In the genomic region with DNA sequence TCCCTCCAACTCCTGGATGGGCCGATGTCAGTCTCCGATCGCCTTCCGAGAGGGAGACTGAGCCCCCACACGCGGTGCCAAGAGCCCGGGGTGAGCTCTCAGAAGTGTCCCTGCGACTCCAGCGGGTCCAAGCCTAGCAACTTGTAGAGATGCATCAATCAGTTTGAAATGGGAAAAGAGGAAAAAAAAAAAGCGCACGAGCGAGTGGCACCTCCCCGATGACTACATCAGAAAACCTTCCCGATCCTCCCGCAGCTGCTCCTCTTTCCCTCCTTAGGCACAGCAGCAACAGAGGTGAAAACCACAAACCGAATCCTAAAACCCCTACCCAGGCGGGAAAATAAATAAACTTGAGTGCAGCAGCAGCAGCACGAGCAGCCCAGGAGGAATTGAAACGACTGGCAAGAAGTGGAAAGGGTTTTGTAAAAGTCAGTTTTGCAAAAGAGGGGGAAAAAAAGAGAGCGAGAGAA, we compare ENCODE assay signal across 1 cellular context.
TF ChIP-seq lines count a peak whose summit lies in the region.

No MANE protein-coding gene starts in this region.

TF ChIP-seq in GM12878, 131 proteins besides CTCF, POLR2A, EP300 and RAD21:
- TF ChIP-seq SIN3A (IDR thresholded peaks at IDR 0.05; ENCODE audit: low read depth, low read length) (no peak), YBX1 (IDR thresholded peaks at IDR 0.05) (no peak), SMAD5 (IDR thresholded peaks at IDR 0.05; ENCODE audit: low read depth) (0 out of 2 replicates have a peak, but pooled peaks have one; percentile 17), MEF2A (IDR thresholded peaks at IDR 0.05; ENCODE audit: insufficient read depth, low read depth, low read length) (no peak), NR2F1 (conservative IDR thresholded peaks at IDR 0.05) (no peak), CBX5 (IDR thresholded peaks at IDR 0.05; ENCODE audit: low read depth) (no peak), NFXL1 (IDR thresholded peaks at IDR 0.05; ENCODE audit: borderline replicate concordance) (no peak), CEBPB (IDR thresholded peaks at IDR 0.05; ENCODE audit: borderline replicate concordance in 1 of 2, low read depth in 2 of 2, low read length in 2 of 2) (no peak), STAT3 (IDR thresholded peaks at IDR 0.05; ENCODE audit: low read depth, low read length) (no peak), PML (IDR thresholded peaks at IDR 0.05; ENCODE audit: low read length) (no peak), EZH2 (IDR thresholded peaks at IDR 0.05; ENCODE audit: borderline replicate concordance, control insufficient read depth, low read depth, low read length) (no peak), FOXM1 (IDR thresholded peaks at IDR 0.05; ENCODE audit: low read depth, low read length) (no peak), SIX5 (IDR thresholded peaks at IDR 0.05; ENCODE audit: low read depth, low read length, severe bottlenecking) (no peak), YY1 (IDR thresholded peaks at IDR 0.05; ENCODE audit: low read depth, low read length) (no peak), KAT2A (conservative IDR thresholded peaks at IDR 0.05; ENCODE audit: control insufficient read depth, low read depth, low read length) (no peak), RUNX3 (IDR thresholded peaks at IDR 0.05; ENCODE audit: low read length) (peak; percentile 42; the same call in 1 of the 2 replicates), POLR2AphosphoS5 (IDR thresholded peaks at IDR 0.05; ENCODE audit: low read length) (no peak; the same call in 1 of the 2 replicates), NBN (IDR thresholded peaks at IDR 0.05) (0 out of 2 replicates have a peak, but pooled peaks have one; percentile 14), TAF1 (IDR thresholded peaks at IDR 0.05; ENCODE audit: borderline replicate concordance, low read depth, low read length) (peak; percentile 82), KLF5 (IDR thresholded peaks at IDR 0.05; ENCODE audit: partially characterized antibody) (no peak), CREM (IDR thresholded peaks at IDR 0.05; ENCODE audit: low read depth) (no peak), IKZF1 (conservative IDR thresholded peaks at IDR 0.05) (no peak), ZSCAN29 (IDR thresholded peaks at IDR 0.05) (no peak)
- TF ChIP-seq, protein P1, sequence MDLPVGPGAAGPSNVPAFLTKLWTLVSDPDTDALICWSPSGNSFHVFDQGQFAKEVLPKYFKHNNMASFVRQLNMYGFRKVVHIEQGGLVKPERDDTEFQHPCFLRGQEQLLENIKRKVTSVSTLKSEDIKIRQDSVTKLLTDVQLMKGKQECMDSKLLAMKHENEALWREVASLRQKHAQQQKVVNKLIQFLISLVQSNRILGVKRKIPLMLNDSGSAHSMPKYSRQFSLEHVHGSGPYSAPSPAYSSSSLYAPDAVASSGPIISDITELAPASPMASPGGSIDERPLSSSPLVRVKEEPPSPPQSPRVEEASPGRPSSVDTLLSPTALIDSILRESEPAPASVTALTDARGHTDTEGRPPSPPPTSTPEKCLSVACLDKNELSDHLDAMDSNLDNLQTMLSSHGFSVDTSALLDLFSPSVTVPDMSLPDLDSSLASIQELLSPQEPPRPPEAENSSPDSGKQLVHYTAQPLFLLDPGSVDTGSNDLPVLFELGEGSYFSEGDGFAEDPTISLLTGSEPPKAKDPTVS (IDR thresholded peaks at IDR 0.05; ENCODE audit: low read depth, low read length), result no peak
- TF ChIP-seq, protein P2, sequence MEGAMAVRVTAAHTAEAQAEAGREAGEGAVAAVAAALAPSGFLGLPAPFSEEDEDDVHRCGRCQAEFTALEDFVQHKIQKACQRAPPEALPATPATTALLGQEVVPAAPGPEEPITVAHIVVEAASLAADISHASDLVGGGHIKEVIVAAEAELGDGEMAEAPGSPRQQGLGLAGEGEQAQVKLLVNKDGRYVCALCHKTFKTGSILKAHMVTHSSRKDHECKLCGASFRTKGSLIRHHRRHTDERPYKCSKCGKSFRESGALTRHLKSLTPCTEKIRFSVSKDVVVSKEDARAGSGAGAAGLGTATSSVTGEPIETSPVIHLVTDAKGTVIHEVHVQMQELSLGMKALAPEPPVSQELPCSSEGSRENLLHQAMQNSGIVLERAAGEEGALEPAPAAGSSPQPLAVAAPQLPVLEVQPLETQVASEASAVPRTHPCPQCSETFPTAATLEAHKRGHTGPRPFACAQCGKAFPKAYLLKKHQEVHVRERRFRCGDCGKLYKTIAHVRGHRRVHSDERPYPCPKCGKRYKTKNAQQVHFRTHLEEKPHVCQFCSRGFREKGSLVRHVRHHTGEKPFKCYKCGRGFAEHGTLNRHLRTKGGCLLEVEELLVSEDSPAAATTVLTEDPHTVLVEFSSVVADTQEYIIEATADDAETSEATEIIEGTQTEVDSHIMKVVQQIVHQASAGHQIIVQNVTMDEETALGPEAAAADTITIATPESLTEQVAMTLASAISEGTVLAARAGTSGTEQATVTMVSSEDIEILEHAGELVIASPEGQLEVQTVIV (IDR thresholded peaks at IDR 0.05; ENCODE audit: borderline replicate concordance, partially characterized antibody), result no peak
- TF ChIP-seq, protein P3, sequence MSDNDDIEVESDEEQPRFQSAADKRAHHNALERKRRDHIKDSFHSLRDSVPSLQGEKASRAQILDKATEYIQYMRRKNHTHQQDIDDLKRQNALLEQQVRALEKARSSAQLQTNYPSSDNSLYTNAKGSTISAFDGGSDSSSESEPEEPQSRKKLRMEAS (IDR thresholded peaks at IDR 0.05; ENCODE audit: low read depth, low read length), result no peak
- TF ChIP-seq, protein P4, sequence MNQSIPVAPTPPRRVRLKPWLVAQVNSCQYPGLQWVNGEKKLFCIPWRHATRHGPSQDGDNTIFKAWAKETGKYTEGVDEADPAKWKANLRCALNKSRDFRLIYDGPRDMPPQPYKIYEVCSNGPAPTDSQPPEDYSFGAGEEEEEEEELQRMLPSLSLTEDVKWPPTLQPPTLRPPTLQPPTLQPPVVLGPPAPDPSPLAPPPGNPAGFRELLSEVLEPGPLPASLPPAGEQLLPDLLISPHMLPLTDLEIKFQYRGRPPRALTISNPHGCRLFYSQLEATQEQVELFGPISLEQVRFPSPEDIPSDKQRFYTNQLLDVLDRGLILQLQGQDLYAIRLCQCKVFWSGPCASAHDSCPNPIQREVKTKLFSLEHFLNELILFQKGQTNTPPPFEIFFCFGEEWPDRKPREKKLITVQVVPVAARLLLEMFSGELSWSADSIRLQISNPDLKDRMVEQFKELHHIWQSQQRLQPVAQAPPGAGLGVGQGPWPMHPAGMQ (IDR thresholded peaks at IDR 0.05; ENCODE audit: borderline replicate concordance), result no peak
- TF ChIP-seq, protein P5, sequence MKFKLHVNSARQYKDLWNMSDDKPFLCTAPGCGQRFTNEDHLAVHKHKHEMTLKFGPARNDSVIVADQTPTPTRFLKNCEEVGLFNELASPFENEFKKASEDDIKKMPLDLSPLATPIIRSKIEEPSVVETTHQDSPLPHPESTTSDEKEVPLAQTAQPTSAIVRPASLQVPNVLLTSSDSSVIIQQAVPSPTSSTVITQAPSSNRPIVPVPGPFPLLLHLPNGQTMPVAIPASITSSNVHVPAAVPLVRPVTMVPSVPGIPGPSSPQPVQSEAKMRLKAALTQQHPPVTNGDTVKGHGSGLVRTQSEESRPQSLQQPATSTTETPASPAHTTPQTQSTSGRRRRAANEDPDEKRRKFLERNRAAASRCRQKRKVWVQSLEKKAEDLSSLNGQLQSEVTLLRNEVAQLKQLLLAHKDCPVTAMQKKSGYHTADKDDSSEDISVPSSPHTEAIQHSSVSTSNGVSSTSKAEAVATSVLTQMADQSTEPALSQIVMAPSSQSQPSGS (IDR thresholded peaks at IDR 0.05; ENCODE audit: low read length), result no peak
- TF ChIP-seq, protein P6, sequence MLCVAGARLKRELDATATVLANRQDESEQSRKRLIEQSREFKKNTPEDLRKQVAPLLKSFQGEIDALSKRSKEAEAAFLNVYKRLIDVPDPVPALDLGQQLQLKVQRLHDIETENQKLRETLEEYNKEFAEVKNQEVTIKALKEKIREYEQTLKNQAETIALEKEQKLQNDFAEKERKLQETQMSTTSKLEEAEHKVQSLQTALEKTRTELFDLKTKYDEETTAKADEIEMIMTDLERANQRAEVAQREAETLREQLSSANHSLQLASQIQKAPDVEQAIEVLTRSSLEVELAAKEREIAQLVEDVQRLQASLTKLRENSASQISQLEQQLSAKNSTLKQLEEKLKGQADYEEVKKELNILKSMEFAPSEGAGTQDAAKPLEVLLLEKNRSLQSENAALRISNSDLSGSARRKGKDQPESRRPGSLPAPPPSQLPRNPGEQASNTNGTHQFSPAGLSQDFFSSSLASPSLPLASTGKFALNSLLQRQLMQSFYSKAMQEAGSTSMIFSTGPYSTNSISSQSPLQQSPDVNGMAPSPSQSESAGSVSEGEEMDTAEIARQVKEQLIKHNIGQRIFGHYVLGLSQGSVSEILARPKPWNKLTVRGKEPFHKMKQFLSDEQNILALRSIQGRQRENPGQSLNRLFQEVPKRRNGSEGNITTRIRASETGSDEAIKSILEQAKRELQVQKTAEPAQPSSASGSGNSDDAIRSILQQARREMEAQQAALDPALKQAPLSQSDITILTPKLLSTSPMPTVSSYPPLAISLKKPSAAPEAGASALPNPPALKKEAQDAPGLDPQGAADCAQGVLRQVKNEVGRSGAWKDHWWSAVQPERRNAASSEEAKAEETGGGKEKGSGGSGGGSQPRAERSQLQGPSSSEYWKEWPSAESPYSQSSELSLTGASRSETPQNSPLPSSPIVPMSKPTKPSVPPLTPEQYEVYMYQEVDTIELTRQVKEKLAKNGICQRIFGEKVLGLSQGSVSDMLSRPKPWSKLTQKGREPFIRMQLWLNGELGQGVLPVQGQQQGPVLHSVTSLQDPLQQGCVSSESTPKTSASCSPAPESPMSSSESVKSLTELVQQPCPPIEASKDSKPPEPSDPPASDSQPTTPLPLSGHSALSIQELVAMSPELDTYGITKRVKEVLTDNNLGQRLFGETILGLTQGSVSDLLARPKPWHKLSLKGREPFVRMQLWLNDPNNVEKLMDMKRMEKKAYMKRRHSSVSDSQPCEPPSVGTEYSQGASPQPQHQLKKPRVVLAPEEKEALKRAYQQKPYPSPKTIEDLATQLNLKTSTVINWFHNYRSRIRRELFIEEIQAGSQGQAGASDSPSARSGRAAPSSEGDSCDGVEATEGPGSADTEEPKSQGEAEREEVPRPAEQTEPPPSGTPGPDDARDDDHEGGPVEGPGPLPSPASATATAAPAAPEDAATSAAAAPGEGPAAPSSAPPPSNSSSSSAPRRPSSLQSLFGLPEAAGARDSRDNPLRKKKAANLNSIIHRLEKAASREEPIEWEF (IDR thresholded peaks at IDR 0.05; ENCODE audit: insufficient replicate concordance, low read depth, low read length), result no peak
- TF ChIP-seq, protein P7, sequence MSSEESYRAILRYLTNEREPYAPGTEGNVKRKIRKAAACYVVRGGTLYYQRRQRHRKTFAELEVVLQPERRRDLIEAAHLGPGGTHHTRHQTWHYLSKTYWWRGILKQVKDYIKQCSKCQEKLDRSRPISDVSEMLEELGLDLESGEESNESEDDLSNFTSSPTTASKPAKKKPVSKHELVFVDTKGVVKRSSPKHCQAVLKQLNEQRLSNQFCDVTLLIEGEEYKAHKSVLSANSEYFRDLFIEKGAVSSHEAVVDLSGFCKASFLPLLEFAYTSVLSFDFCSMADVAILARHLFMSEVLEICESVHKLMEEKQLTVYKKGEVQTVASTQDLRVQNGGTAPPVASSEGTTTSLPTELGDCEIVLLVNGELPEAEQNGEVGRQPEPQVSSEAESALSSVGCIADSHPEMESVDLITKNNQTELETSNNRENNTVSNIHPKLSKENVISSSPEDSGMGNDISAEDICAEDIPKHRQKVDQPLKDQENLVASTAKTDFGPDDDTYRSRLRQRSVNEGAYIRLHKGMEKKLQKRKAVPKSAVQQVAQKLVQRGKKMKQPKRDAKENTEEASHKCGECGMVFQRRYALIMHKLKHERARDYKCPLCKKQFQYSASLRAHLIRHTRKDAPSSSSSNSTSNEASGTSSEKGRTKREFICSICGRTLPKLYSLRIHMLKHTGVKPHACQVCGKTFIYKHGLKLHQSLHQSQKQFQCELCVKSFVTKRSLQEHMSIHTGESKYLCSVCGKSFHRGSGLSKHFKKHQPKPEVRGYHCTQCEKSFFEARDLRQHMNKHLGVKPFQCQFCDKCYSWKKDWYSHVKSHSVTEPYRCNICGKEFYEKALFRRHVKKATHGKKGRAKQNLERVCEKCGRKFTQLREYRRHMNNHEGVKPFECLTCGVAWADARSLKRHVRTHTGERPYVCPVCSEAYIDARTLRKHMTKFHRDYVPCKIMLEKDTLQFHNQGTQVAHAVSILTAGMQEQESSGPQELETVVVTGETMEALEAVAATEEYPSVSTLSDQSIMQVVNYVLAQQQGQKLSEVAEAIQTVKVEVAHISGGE (CRISPR knock-in tag; IDR thresholded peaks at IDR 0.05), result no peak
- TF ChIP-seq, protein P8, sequence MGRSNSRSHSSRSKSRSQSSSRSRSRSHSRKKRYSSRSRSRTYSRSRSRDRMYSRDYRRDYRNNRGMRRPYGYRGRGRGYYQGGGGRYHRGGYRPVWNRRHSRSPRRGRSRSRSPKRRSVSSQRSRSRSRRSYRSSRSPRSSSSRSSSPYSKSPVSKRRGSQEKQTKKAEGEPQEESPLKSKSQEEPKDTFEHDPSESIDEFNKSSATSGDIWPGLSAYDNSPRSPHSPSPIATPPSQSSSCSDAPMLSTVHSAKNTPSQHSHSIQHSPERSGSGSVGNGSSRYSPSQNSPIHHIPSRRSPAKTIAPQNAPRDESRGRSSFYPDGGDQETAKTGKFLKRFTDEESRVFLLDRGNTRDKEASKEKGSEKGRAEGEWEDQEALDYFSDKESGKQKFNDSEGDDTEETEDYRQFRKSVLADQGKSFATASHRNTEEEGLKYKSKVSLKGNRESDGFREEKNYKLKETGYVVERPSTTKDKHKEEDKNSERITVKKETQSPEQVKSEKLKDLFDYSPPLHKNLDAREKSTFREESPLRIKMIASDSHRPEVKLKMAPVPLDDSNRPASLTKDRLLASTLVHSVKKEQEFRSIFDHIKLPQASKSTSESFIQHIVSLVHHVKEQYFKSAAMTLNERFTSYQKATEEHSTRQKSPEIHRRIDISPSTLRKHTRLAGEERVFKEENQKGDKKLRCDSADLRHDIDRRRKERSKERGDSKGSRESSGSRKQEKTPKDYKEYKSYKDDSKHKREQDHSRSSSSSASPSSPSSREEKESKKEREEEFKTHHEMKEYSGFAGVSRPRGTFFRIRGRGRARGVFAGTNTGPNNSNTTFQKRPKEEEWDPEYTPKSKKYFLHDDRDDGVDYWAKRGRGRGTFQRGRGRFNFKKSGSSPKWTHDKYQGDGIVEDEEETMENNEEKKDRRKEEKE (IDR thresholded peaks at IDR 0.05), result no peak
- TF ChIP-seq, protein P9, sequence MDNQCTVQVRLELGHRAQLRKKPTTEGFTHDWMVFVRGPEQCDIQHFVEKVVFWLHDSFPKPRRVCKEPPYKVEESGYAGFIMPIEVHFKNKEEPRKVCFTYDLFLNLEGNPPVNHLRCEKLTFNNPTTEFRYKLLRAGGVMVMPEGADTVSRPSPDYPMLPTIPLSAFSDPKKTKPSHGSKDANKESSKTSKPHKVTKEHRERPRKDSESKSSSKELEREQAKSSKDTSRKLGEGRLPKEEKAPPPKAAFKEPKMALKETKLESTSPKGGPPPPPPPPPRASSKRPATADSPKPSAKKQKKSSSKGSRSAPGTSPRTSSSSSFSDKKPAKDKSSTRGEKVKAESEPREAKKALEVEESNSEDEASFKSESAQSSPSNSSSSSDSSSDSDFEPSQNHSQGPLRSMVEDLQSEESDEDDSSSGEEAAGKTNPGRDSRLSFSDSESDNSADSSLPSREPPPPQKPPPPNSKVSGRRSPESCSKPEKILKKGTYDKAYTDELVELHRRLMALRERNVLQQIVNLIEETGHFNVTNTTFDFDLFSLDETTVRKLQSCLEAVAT (IDR thresholded peaks at IDR 0.05), result peak; percentile 34
